Comparison of ENCODE assay signal across 8 cellular contexts in genomic region chr15:76829939-76830338, GRCh38.
"Had no signal": no experiment of that assay in that cellular context is flagged by ENCODE, and none has a peak within 500 bp of the region (broad histone marks: within the 10 kb centered on the region; RNA-seq: fewer than 3 reads in every experiment).

No MANE protein-coding gene starts in this region.

- H3K4me3 ChIP-seq: GM23248, HAP-1, K562 had no signal

- H3K36me3 ChIP-seq: HAP-1 had no signal

- FAIRE-seq: HTR-8/SVneo, K562 had no signal

- H3K9me3 ChIP-seq: HAP-1 had no signal

- H2AFZ ChIP-seq: GM23248 had no signal

- ATAC-seq: HCT116, K562 had no signal

- DNase-seq: GM23248, GOT3, H7, IMR-90 had no signal

- H3K27ac ChIP-seq: GM23248 had no signal

- H3K9ac ChIP-seq: GM23248 had no signal
